ENCODE assay signal across 1 cellular context in genomic region chr9:41781899-41782298, GRCh38.
A peak's percentile ranks its signal among the peaks of the same experiment; 100 is the strongest.
TF ChIP-seq lines count a peak whose summit lies in the region.

No MANE protein-coding gene starts in this region.

TF ChIP-seq in K562, 482 proteins besides CTCF, POLR2A, EP300 and RAD21 (continued from another document):
- TF ChIP-seq MGA (IDR thresholded peaks at IDR 0.05) (0 out of 2 replicates have a peak, but pooled peaks have one; percentile 10), THRB (CRISPR knock-in tag; conservative IDR thresholded peaks at IDR 0.05) (peak; percentile 54; the same call in 1 of the 2 replicates), MLLT1 (IDR thresholded peaks at IDR 0.05) (peak; percentile 10 to 53; a peak in 2 of 4 replicates)
